Comparison of ENCODE assay signal across 15 cellular contexts in genomic region chr6:113489946-113490345, GRCh38.
DNase-seq lines count a peak whose midpoint lies in the region; ATAC-seq and TF ChIP-seq lines count a peak whose summit lies in the region.
"Had no signal": no experiment of that assay in that cellular context is flagged by ENCODE, and none has a peak within 500 bp of the region (broad histone marks: within the 10 kb centered on the region; RNA-seq: fewer than 3 reads in every experiment).

No MANE protein-coding gene starts in this region.

- no peak overlapping the region for H3K4me2 ChIP-seq in osteoblast (ENCODE audit: insufficient read depth, low read length)

- peaks cover 8% of the 10 kb centered on the region for H3K4me1 ChIP-seq in osteoblast (ENCODE audit: insufficient read depth, low read length)
- H3K4me1 ChIP-seq: SJCRH30 had no signal

- H3K36me3 ChIP-seq in osteoblast (ENCODE audit: insufficient read depth, low read length): no peaks in the 10 kb centered on the region
- H3K36me3 ChIP-seq: SJCRH30 had no signal

- H3K4me3 ChIP-seq in osteoblast (ENCODE audit: insufficient read depth, low read length): no peak overlapping the region
- H3K4me3 ChIP-seq: K562, SJCRH30 had no signal

- H2AFZ ChIP-seq in osteoblast (ENCODE audit: low read length): no peak overlapping the region

- no peak for ATAC-seq in HG02885 (IDR thresholded peaks at IDR 0.05; ENCODE audit: poor library complexity, unreplicated experiment)
- ATAC-seq: PC-3 had no signal

- H4K20me1 ChIP-seq in osteoblast (ENCODE audit: insufficient read depth, low read length): no peaks in the 10 kb centered on the region

- H3K9me3 ChIP-seq in osteoblast (ENCODE audit: low read depth, low read length): no peaks in the 10 kb centered on the region
- H3K9me3 ChIP-seq: SJCRH30 had no signal

- no peak for TF ChIP-seq CTCF in osteoblast (IDR thresholded peaks at IDR 0.05; ENCODE audit: extremely low read depth, low read depth, low read length)

- no peaks in the 10 kb centered on the region for H3K79me2 ChIP-seq in osteoblast (ENCODE audit: insufficient read depth, low read length)

- H3K27me3 ChIP-seq in osteoblast (ENCODE audit: insufficient read depth, low read length): no peaks in the 10 kb centered on the region
- H3K27me3 ChIP-seq: SJCRH30 had no signal

- H3K27ac ChIP-seq in osteoblast (ENCODE audit: low read depth, low read length): peak overlapping the region; percentile 45
- H3K27ac ChIP-seq: SJCRH30 had no signal

- DNase-seq in AG08395 (ENCODE audit: low spot score) (peak; percentile 24), GM04504 (ENCODE audit: low read depth) (peak; percentile 58), dermis blood vessel endothelial cell (peak; percentile 24), osteoblast (ENCODE audit: insufficient read length, low spot score, missing footprints) (no peak), occipital lobe (lab: John Stamatoyannopoulos, UW) (no peak), HPDE6-E6E7 (ENCODE audit: extremely low spot score) (no peak), inferior parietal cortex (ENCODE audit: extremely low spot score) (no peak)
- DNase-seq: CD4-positive, CD25-positive, alpha-beta regulatory T cell; GDM1; NCI-H187; NCI-H446 treated with DMSO at 0.1 percent for 48 hours; SJCRH30 had no signal

Comparison
In these comparisons a context has a peak if more than half of its experiments do, and no peak if none do; other contexts are left out.
1. DNase-seq: peak in AG08395 (single experiment), GM04504 (single experiment) and dermis blood vessel endothelial cell (single experiment); none in osteoblast (single experiment), occipital lobe (single experiment), HPDE6-E6E7 (single experiment) and inferior parietal cortex (single experiment).